Comparison of ENCODE assay signal across 12 cellular contexts in genomic region chr9:68307127-68307526, GRCh38. TPM values are rescaled to one million over a fixed set of nuclear protein-coding genes. Genes with fewer than 3 reads are reported as not detected.
DNase-seq lines count a peak whose midpoint lies in the region; ATAC-seq, FAIRE-seq and TF ChIP-seq lines count a peak whose summit lies in the region.
"Not testable (repeated sequence)": the region's sequence is repeated elsewhere in the genome, so short reads cannot be mapped to it uniquely, and the experiment has no call there.
"Had no signal": no experiment of that assay in that cellular context is flagged by ENCODE, and none has a peak within 500 bp of the region (broad histone marks: within the 10 kb centered on the region; RNA-seq: fewer than 3 reads in every experiment).

No MANE protein-coding gene starts in this region.

- TF ChIP-seq POLR2A in GM12878 (IDR thresholded peaks at IDR 0.05; ENCODE audit: low read depth, low read length): not testable (repeated sequence)

- not testable (repeated sequence) for BruUV-seq in GM12878 (replicated peaks; lab: Mats Ljungman, UMichigan)

- not testable (repeated sequence) for H3K4me2 ChIP-seq in GM12878 (ENCODE audit: control insufficient read depth, insufficient read depth)

- TF ChIP-seq RAD21 in GM12878 (IDR thresholded peaks at IDR 0.05; ENCODE audit: insufficient read depth, low read depth, low read length): not testable (repeated sequence)

- H3K9me3 Mint-ChIP-seq in activated B cell treated with CpG ODN at 0.5 μM for 24 hours: not testable (repeated sequence)

- H3K4me3 ChIP-seq in GM12878; kidney (ENCODE audit: low read length in 2 of 2); lung; pancreas; upper lobe of right lung: not testable (repeated sequence)

- CTCF ChIA-PET in activated B cell treated with CpG ODN at 0.5 μM for 24 hours (lab: Charles Lee); GM12878 (lab: Yijun Ruan, JAX): not testable (repeated sequence)

- not testable (repeated sequence) for FAIRE-seq in GM12878 (lab: Jason Lieb, UNC); kidney (lab: Jason Lieb, UNC); pancreas (lab: Jason Lieb, UNC)

- not testable (repeated sequence) for H3K9me3 ChIP-seq in GM12878 (replicated peaks; ENCODE audit: control insufficient read depth, insufficient read depth, low read length); kidney (ENCODE audit: control insufficient read depth in 1 of 2, low read length in 2 of 2); lung (ENCODE audit: control insufficient read depth in 2 of 2, insufficient read depth in 1 of 2, low read length in 1 of 2); pancreas; upper lobe of right lung

- H3K27me3 Mint-ChIP-seq in activated B cell treated with CpG ODN at 0.5 μM for 24 hours: not testable (repeated sequence)

- not testable (repeated sequence) for H3K27ac Mint-ChIP-seq in activated B cell treated with CpG ODN at 0.5 μM for 24 hours

- DNase-seq in activated B cell treated with CpG ODN at 0.5 μM for 24 hours; GM12878 (ENCODE audit: low read depth, low spot score); Right ventricle myocardium inferior (ENCODE audit: missing footprints); lung (ENCODE audit: low spot score); upper lobe of right lung: not testable (repeated sequence)
- DNase-seq in kidney: peak; percentile 50
- DNase-seq in pancreas: peak in 1 of 6 donors; percentile 35

- not testable (repeated sequence) for TF ChIP-seq EP300 in GM12878 (IDR thresholded peaks at IDR 0.05; ENCODE audit: borderline replicate concordance in 1 of 2, control insufficient read depth in 1 of 2, low read depth in 2 of 2, low read length in 2 of 2)

- not testable (repeated sequence) for H3K4me1 ChIP-seq in GM12878 (ENCODE audit: control insufficient read depth, insufficient read depth, low read length); kidney (ENCODE audit: control insufficient read depth in 1 of 2, insufficient read depth in 1 of 2, low read depth in 1 of 2, low read length in 2 of 2); lung (ENCODE audit: control insufficient read depth in 2 of 2, insufficient read depth in 2 of 2, low read length in 2 of 2); pancreas; upper lobe of right lung

- H3K27me3 ChIP-seq in GM12878 (replicated peaks in 1 of 2; ENCODE audit: control insufficient read depth in 2 of 2, insufficient read depth in 2 of 2, low read length in 1 of 2); lung (ENCODE audit: control insufficient read depth, insufficient read depth); pancreas; upper lobe of right lung: not testable (repeated sequence)

- 59% methylated on average over 18 of the region's 35 CpGs for WGBS in GM12878 (ENCODE audit: insufficient coverage, insufficient replicate concordance, low lambda C conversion rate, missing lambda C conversion rate)
- WGBS in lung, 2 donors: 39% methylated on average over 16 to 17 of the region's 35 CpGs
- 25 to 28% methylated on average over 13 to 17 of the region's 35 CpGs for WGBS in pancreas, 2 donors

- H2AFZ ChIP-seq in GM12878 (ENCODE audit: control insufficient read depth, low read depth, low read length): not testable (repeated sequence)

- intact Hi-C loops in activated B cell treated with CpG ODN at 0.5 μM for 24 hours (cut with micrococcal nuclease); GM12878 (cut with micrococcal nuclease; ENCODE audit: unreplicated experiment); Right ventricle myocardium inferior (cut with DNase I); kidney (cut with DNase I); pancreas (cut with DNase I); upper lobe of right lung (cut with DNase I): not testable (repeated sequence)

- POLR2A ChIA-PET in activated B cell treated with CpG ODN at 0.5 μM for 24 hours (lab: Charles Lee); GM12878 (lab: Charles Lee): not testable (repeated sequence)

- not testable (repeated sequence) for H3K36me3 ChIP-seq in GM12878 (ENCODE audit: control insufficient read depth in 2 of 2, insufficient read depth in 2 of 2, low read length in 1 of 2); kidney (ENCODE audit: control insufficient read depth in 1 of 2, insufficient read depth in 2 of 2, low read length in 2 of 2); lung (ENCODE audit: control insufficient read depth in 2 of 2, insufficient read depth in 2 of 2, low read length in 2 of 2); pancreas; upper lobe of right lung

- not testable (repeated sequence) for TF ChIP-seq CTCF in activated B cell treated with CpG ODN at 0.5 μM for 24 hours (IDR thresholded peaks at IDR 0.05); GM12878 (IDR thresholded peaks at IDR 0.05 in 2 of 3, conservative IDR thresholded peaks at IDR 0.05 in 1 of 3; ENCODE audit: control insufficient read depth in 2 of 3, extremely low read depth in 1 of 3, insufficient read depth in 1 of 3, low read depth in 3 of 3, low read length in 3 of 3); kidney (IDR thresholded peaks at IDR 0.05; ENCODE audit: borderline replicate concordance, extremely low read depth, insufficient read depth); lung (IDR thresholded peaks at IDR 0.05; ENCODE audit: control extremely low read depth, extremely low read depth); pancreas (IDR thresholded peaks at IDR 0.05); upper lobe of right lung (IDR thresholded peaks at IDR 0.05)

- H3K4me1 Mint-ChIP-seq in activated B cell treated with CpG ODN at 0.5 μM for 24 hours: not testable (repeated sequence)

- in situ Hi-C loops in GM12878 (cut with MboI): not testable (repeated sequence)

- not testable (repeated sequence) for H3K9ac ChIP-seq in GM12878 (ENCODE audit: control insufficient read depth, insufficient read depth, low read length); kidney (ENCODE audit: low read length in 2 of 2)

- not testable (repeated sequence) for H3K79me2 ChIP-seq in GM12878 (ENCODE audit: control insufficient read depth, insufficient read depth, low read length)

- not testable (repeated sequence) for H3K36me3 Mint-ChIP-seq in activated B cell treated with CpG ODN at 0.5 μM for 24 hours (ENCODE audit: low read depth)

- not testable (repeated sequence) for H4K20me1 ChIP-seq in GM12878 (ENCODE audit: control insufficient read depth, insufficient read depth)

- RAD21 ChIA-PET in GM12878 (lab: Charles Lee; ENCODE audit: unreplicated experiment): not testable (repeated sequence)

- H3K4me3 Mint-ChIP-seq in activated B cell treated with CpG ODN at 0.5 μM for 24 hours: not testable (repeated sequence)

- not testable (repeated sequence) for H3K27ac ChIP-seq in GM12878 (ENCODE audit: control insufficient read depth, insufficient read depth); kidney (ENCODE audit: low read depth in 2 of 2, low read length in 2 of 2); lung (ENCODE audit: low read depth in 1 of 2, low read length in 1 of 2); pancreas; upper lobe of right lung

- peak; percentile 18 for ATAC-seq in activated B cell treated with CpG ODN at 0.5 μM for 24 hours (ENCODE audit: low read depth)
- ATAC-seq in GM12878: peak; percentile 57
- ATAC-seq in Right ventricle myocardium inferior: peak; percentile 38
- ATAC-seq in lung (ENCODE audit: insufficient read depth, low FRiP score): peak; percentile 10
- ATAC-seq in pancreas: peak in 3 of 4 donors; percentile 51 to 66 (median 66)
- ATAC-seq in upper lobe of right lung: peak; percentile 53

- SMC1A ChIA-PET in GM12878 (lab: Charles Lee; ENCODE audit: uncharacterized antibody, unreplicated experiment): not testable (repeated sequence)

RNA-seq across cellular contexts. Expression of gene FOXD4L3, which starts 4.5 kb away (rescaled TPM):
- total RNA-seq in activated B cell treated with CpG ODN at 0.5 μM for 24 hours (not detected in 2 replicates), GM12878 (2014; rRNA removed) (0.11 and 0.22 TPM in 2 replicates), GM12878 (2014; rRNA removed; fragmentation: Illumina TruSeq; extraction: Trizol) (not detected in 2 replicates), GM12878 (2021) (0.11 TPM in 1 of 2 replicates, not detected in the other), Right ventricle myocardium inferior (not detected), kidney (not detected), lung (under 1 TPM in 1 of 2 donors, not detected in 1; 0.21 TPM), pancreas (under 1 TPM in 3 of 6 donors, not detected in 3; 0.08 to 0.22 (median 0.12) TPM), upper lobe of right lung (not detected)
- 0.54 and 0.77 TPM in 2 replicates for total RNA-seq in GM12878 (2013; cell fraction: nucleolus; rRNA removed)
- not detected for polyA plus RNA-seq in GM12878 (2011; ENCODE audit: low read depth)
- polyA plus RNA-seq in GM12878 (2011; rRNA removed) (0.07 and 0.08 TPM in 2 replicates), GM12878 (2014; fragmentation: Illumina TruSeq; extraction: Trizol) (not detected in 2 replicates), GM12878 (2014; fragmentation: Nextera tagmentation; extraction: Ambion mirVana) (not detected), GM12878 (2014; rRNA removed) (not detected in 2 replicates), GM12878 (2016; fragmentation: Nextera tagmentation; extraction: Ambion mirVana) (not detected), kidney (ENCODE audit: insufficient read depth, low read depth, low replicate concordance) (not detected), lung (not detected), pancreas (under 1 TPM; 0.05 to 0.15 TPM)
- polyA plus RNA-seq in GM12878 (2011; cell fraction: cytosol; rRNA removed): 0.03 TPM in 1 of 2 replicates, not detected in the other
- polyA plus RNA-seq in GM12878 (2011; cell fraction: nucleus; rRNA removed): 0.28 and 0.39 TPM in 2 replicates
- 0.08 and 0.14 TPM in 2 replicates for polyA plus RNA-seq in GM12878 (2012)
- polyA minus RNA-seq in GM12878 (2011; rRNA and poly(A)+ RNA removed): 0.41 TPM in 1 of 2 replicates, not detected in the other
- not detected in 2 replicates for polyA minus RNA-seq in GM12878 (2011; cell fraction: cytosol; rRNA and poly(A)+ RNA removed)
- 0.85 and 2.2 TPM in 2 replicates for polyA minus RNA-seq in GM12878 (2011; cell fraction: nucleus; rRNA and poly(A)+ RNA removed)
- total RNA-seq: CD4-positive, CD25-positive, alpha-beta regulatory T cell; H4; HT1080; NCI-H460 had no signal
- polyA plus RNA-seq: BJ had no signal

RNA-seq across cellular contexts. Expression of gene PGM5, which starts 49.3 kb away (rescaled TPM):
- not detected in 2 replicates for total RNA-seq in activated B cell treated with CpG ODN at 0.5 μM for 24 hours
- total RNA-seq in GM12878 (2013; cell fraction: nucleolus; rRNA removed): 5.2 and 5.9 TPM in 2 replicates
- total RNA-seq in GM12878 (2014; rRNA removed): not detected in 2 replicates
- not detected in 2 replicates for total RNA-seq in GM12878 (2014; rRNA removed; fragmentation: Illumina TruSeq; extraction: Trizol)
- total RNA-seq in GM12878 (2021): 0.19 and 0.28 TPM in 2 replicates
- polyA plus RNA-seq in GM12878 (2011; ENCODE audit: low read depth): not detected
- 0.73 and 1.1 TPM in 2 replicates for polyA plus RNA-seq in GM12878 (2011; rRNA removed)
- polyA plus RNA-seq in GM12878 (2011; cell fraction: cytosol; rRNA removed): 0.13 and 0.33 TPM in 2 replicates
- 1.2 and 1.8 TPM in 2 replicates for polyA plus RNA-seq in GM12878 (2011; cell fraction: nucleus; rRNA removed)
- not detected in 2 replicates for polyA plus RNA-seq in GM12878 (2012)
- polyA plus RNA-seq in GM12878 (2014; fragmentation: Illumina TruSeq; extraction: Trizol): not detected in 2 replicates
- not detected for polyA plus RNA-seq in GM12878 (2014; fragmentation: Nextera tagmentation; extraction: Ambion mirVana)
- polyA plus RNA-seq in GM12878 (2014; rRNA removed): not detected in 2 replicates
- not detected for polyA plus RNA-seq in GM12878 (2016; fragmentation: Nextera tagmentation; extraction: Ambion mirVana)
- polyA minus RNA-seq in GM12878 (2011; rRNA and poly(A)+ RNA removed): 2.1 and 2.4 TPM in 2 replicates
- polyA minus RNA-seq in GM12878 (2011; cell fraction: cytosol; rRNA and poly(A)+ RNA removed): not detected in 2 replicates
- polyA minus RNA-seq in GM12878 (2011; cell fraction: nucleus; rRNA and poly(A)+ RNA removed): 3.9 and 6.3 TPM in 2 replicates
- total RNA-seq in Right ventricle myocardium inferior: 151 TPM
- 53.1 TPM for total RNA-seq in kidney
- polyA plus RNA-seq in kidney (ENCODE audit: insufficient read depth, low read depth, low replicate concordance): 16.3 TPM
- total RNA-seq in lung: 10 to 100 TPM; 19.6 to 51.7 TPM
- 1 to 10 TPM; 4.3 TPM for polyA plus RNA-seq in lung
- total RNA-seq in pancreas: 1 to 10 TPM; 1.9 to 4.6 (median 2.5) TPM
- polyA plus RNA-seq in pancreas: 1 to 10 TPM; 2.2 to 2.4 TPM
- 25.0 TPM for total RNA-seq in upper lobe of right lung
- total RNA-seq: CD4-positive, CD25-positive, alpha-beta regulatory T cell had no signal
- polyA plus RNA-seq: CD4-positive, CD25-positive, alpha-beta regulatory T cell had no signal

Comparison
In these comparisons a context has a peak if more than half of its experiments do, and no peak if none do; other contexts are left out.
1. ATAC-seq: peak in every context shown above with its lines; median percentile 66 in pancreas; 57 in GM12878; 53 in upper lobe of right lung; 38 in Right ventricle myocardium inferior; 18 in activated B cell treated with CpG ODN at 0.5 μM for 24 hours; 10 in lung.